22 cellular contexts compared by ENCODE assay signal in genomic region chr20:58759947-58760346, GRCh38.
"Had no signal": no experiment of that assay in that cellular context is flagged by ENCODE, and none has a peak within 500 bp of the region (broad histone marks: within the 10 kb centered on the region; RNA-seq: fewer than 3 reads in every experiment).

No MANE protein-coding gene starts in this region.

- ATAC-seq: gastrocnemius medialis, heart right ventricle, sciatic nerve had no signal

- H3K36me3 Mint-ChIP-seq: naive B cell had no signal

- H3K4me1 Mint-ChIP-seq: naive B cell had no signal

- DNase-seq: cortex of kidney; effector memory CD4-positive, alpha-beta T cell; gastrocnemius medialis; heart right ventricle; hypothalamus; left ventricle myocardium inferior; mesenchymal stem cell; naive B cell; occipital lobe; stimulated activated CD4-positive, alpha-beta T cell treated with anti-CD3 and anti-CD28 coated beads, Interleukin-2, amount 100 ng/mL, for 24 hours; stimulated activated naive CD4-positive, alpha-beta T cell treated with Interleukin-2 at 50 U/mL for 16 hours; thyroid gland; upper lobe of left lung; uterus had no signal

- H3K4me3 ChIP-seq: esophagus muscularis mucosa, gastrocnemius medialis, heart right ventricle, left ventricle myocardium inferior, lung, prostate gland, suprapubic skin, thyroid gland, upper lobe of left lung, uterus had no signal

- H3K27ac ChIP-seq: epithelial cell of prostate, esophagus muscularis mucosa, gastrocnemius medialis, heart right ventricle, left ventricle myocardium inferior, parathyroid adenoma, prostate gland, suprapubic skin, thyroid gland, upper lobe of left lung, uterus had no signal

- H3K9me3 Mint-ChIP-seq: naive B cell had no signal

- H3K27ac Mint-ChIP-seq: naive B cell, nephron had no signal

- H3K4me3 Mint-ChIP-seq: naive B cell, nephron had no signal
